ENCODE assay signal across 35 cellular contexts in the genomic region with DNA sequence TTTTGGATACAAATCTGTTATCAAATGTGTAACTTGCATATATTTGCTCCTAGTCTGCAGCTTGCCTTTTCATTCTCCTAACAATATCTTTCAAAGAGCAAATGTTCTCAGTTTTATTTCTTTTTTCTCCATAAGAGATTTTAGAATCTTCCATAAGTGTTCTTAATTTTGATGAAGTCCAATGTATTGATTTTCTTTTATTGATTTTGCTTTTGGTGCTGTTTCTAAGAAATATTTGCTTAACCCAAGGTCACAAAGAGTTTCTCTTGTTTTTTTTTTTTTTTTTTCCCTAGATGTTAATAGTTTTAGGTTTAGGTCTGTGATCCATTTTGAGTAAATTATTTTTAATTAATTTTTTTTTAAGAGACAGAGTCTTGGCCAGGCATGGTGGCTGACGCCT.
"Had no signal": no experiment of that assay in that cellular context is flagged by ENCODE, and none has a peak within 500 bp of the region (broad histone marks: within the 10 kb centered on the region; RNA-seq: fewer than 3 reads in every experiment).

No MANE protein-coding gene starts in this region.

- H3K9me3 ChIP-seq: MG63 had no signal

- H3K27ac ChIP-seq: KMS-11 had no signal

- H3K9ac ChIP-seq: KMS-11 had no signal

- H3K36me3 ChIP-seq: MG63 had no signal

- H3K4me3 ChIP-seq: MG63 had no signal

- H3K4me2 ChIP-seq: KMS-11 had no signal

- H3K27me3 ChIP-seq: MG63 had no signal

- DNase-seq: Karpas-422, Kasumi-1, KG1, MG63, MM.1S, MV-4-11, NCI-H1048, NCI-H1092, NCI-H1092 treated with DMSO at 0.1 percent for 48 hours, NCI-H1105, NCI-H1105 treated with DMSO at 0.1 percent for 48 hours, NCI-H1417, NCI-H1417 treated with DMSO at 0.1 percent for 48 hours, NCI-H1436, NCI-H1436 treated with DMSO at 0.1 percent for 48 hours, NCI-H146, NCI-H1694, NCI-H1694 treated with DMSO at 0.1 percent for 48 hours, NCI-H187, NCI-H187 treated with DMSO at 0.1 percent for 48 hours, NCI-H1930, NCI-H2029, NCI-H2029 treated with DMSO at 0.1 percent for 48 hours, NCI-H2081, NCI-H2081 treated with DMSO at 0.1 percent for 48 hours, NCI-H2107, NCI-H2171, NCI-H2171 treated with DMSO at 0.1 percent for 48 hours, NCI-H2227 treated with DMSO at 0.1 percent for 48 hours, NCI-H226, NCI-H345, NCI-H446, NCI-H446 treated with DMSO at 0.1 percent for 48 hours, NCI-H510A had no signal
